In genomic region chr19:9621156-9622037, GRCh38 we compare ENCODE assay signal across 1 cellular context.
TF ChIP-seq lines count a peak whose summit lies in the region.

TSS of gene ZNF561 (minus strand) at chr19:9621232. CDS start at chr19:9619456, 1,776 bp downstream.

TF ChIP-seq in HCT116, 20 proteins besides CTCF, POLR2A, EP300 and RAD21 (continued from another document):
- no peak for TF ChIP-seq REST (IDR thresholded peaks at IDR 0.05; ENCODE audit: low read depth)
- TF ChIP-seq, protein P1, sequence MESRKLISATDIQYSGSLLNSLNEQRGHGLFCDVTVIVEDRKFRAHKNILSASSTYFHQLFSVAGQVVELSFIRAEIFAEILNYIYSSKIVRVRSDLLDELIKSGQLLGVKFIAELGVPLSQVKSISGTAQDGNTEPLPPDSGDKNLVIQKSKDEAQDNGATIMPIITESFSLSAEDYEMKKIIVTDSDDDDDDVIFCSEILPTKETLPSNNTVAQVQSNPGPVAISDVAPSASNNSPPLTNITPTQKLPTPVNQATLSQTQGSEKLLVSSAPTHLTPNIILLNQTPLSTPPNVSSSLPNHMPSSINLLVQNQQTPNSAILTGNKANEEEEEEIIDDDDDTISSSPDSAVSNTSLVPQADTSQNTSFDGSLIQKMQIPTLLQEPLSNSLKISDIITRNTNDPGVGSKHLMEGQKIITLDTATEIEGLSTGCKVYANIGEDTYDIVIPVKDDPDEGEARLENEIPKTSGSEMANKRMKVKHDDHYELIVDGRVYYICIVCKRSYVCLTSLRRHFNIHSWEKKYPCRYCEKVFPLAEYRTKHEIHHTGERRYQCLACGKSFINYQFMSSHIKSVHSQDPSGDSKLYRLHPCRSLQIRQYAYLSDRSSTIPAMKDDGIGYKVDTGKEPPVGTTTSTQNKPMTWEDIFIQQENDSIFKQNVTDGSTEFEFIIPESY (IDR thresholded peaks at IDR 0.05; ENCODE audit: extremely low read depth, insufficient replicate concordance, low read length): no peak
- TF ChIP-seq EZH2 (IDR thresholded peaks at IDR 0.05): no peak
- TF ChIP-seq YY1 (IDR thresholded peaks at IDR 0.05; ENCODE audit: extremely low read depth, insufficient replicate concordance, low read depth, low read length): peak; percentile 93
